In the genomic region with DNA sequence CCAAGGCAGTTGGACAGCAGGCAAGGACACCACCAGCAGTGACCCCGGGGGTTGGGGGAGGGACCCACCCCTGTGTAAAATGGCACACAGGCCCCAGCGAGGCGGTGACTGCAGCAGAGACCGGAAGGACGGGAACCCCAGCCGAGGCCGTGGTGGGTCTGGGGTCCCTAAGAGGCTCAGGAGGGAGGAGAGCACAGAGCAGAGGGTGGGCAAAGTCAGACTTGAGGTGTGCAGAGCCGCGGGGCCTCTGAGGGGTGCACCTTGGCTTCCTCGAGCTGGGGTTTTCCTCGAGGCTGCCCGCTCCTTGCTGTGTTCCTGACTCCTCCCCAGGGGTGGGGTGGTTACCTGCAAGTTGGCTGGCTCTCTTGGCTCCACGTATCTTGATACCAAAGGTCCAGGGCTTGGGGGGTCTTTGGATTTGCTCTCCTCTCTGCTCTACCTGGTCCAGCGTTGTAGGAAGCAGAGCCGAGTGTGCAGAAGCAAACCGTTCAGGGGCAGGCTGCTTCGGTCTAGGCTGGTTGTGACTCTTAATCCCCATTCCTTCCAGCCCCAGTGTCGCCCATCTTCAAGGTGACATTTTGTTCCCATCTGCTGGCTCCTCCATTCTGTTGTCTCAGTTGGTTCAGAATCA, we compare ENCODE assay signal across 14 cellular contexts.
"Had no signal": no experiment of that assay in that cellular context is flagged by ENCODE, and none has a peak within 500 bp of the region (broad histone marks: within the 10 kb centered on the region; RNA-seq: fewer than 3 reads in every experiment).

No MANE protein-coding gene starts in this region.

- H3K27ac ChIP-seq: ascending aorta, thyroid gland had no signal

- H3K4me2 ChIP-seq: SK-N-SH had no signal

- H3K4me3 Mint-ChIP-seq: memory B cell, nephron progenitor cell, T-cell had no signal

- H3K4me3 ChIP-seq: ascending aorta, breast epithelium, left ventricle myocardium inferior, thyroid gland had no signal

- H3K36me3 Mint-ChIP-seq: memory B cell, T-cell had no signal

- H3K4me1 ChIP-seq: ascending aorta, thyroid gland had no signal

- H3K27me3 ChIP-seq: ascending aorta, breast epithelium, thyroid gland had no signal

- H3K4me1 Mint-ChIP-seq: memory B cell, T-cell had no signal

- H3K9me3 ChIP-seq: ascending aorta, breast epithelium, left ventricle myocardium inferior, SK-N-SH, thyroid gland had no signal

- ATAC-seq: T-cell had no signal

- H3K9ac ChIP-seq: SK-N-SH had no signal

- H3K36me3 ChIP-seq: ascending aorta, breast epithelium, left ventricle myocardium inferior, thyroid gland had no signal

- DNase-seq: activated CD4-positive, CD25-positive, alpha-beta regulatory T cell treated with anti-CD3 and anti-CD28 coated beads, Interleukin-2, amount 50 U/mL, for 72 hours; activated T-cell treated with anti-CD3 and anti-CD28 coated beads, Interleukin-2, amount 50 U/mL, for 1 hour; kidney; left ventricle myocardium inferior; nephron progenitor cell; SK-N-SH; stimulated activated CD4-positive, alpha-beta T cell treated with anti-CD3 and anti-CD28 coated beads, Interleukin-12 subunit alpha, Interleukin-12 subunit beta, amount 100 ng/mL, for 4 hours; stimulated activated CD4-positive, alpha-beta T cell treated with anti-CD3 and anti-CD28 coated beads, Interleukin-2, amount 100 ng/mL, for 24 hours; T-cell; T-helper 9 cell; thyroid gland had no signal

- H3K9me3 Mint-ChIP-seq: memory B cell, T-cell had no signal

- H3K27ac Mint-ChIP-seq: memory B cell, nephron progenitor cell, T-cell had no signal
